ENCODE assay signal across 13 cellular contexts in genomic region chr14:53608369-53608768, GRCh38.
DNase-seq lines count a peak whose midpoint lies in the region; ATAC-seq and TF ChIP-seq lines count a peak whose summit lies in the region.
"Had no signal": no experiment of that assay in that cellular context is flagged by ENCODE, and none has a peak within 500 bp of the region (broad histone marks: within the 10 kb centered on the region; RNA-seq: fewer than 3 reads in every experiment).

No MANE protein-coding gene starts in this region.

- H3K4me1 ChIP-seq in left ventricle myocardium inferior = no peaks in the 10 kb centered on the region

- in situ Hi-C loops in Caki2 (cut with HindIII; ENCODE audit: low pct_unique_long_range_greater_than_20kb, low sequenced_read_pairs) = no loop called here

- H3K36me3 ChIP-seq in left ventricle myocardium inferior = no peaks in the 10 kb centered on the region
- H3K36me3 ChIP-seq: spleen had no signal

- H3K9me3 ChIP-seq in left ventricle myocardium inferior (replicated peaks) = no peaks in the 10 kb centered on the region
- H3K9me3 ChIP-seq: spleen had no signal

- H3K4me3 ChIP-seq in left ventricle myocardium inferior = no peak overlapping the region
- H3K4me3 ChIP-seq: spleen had no signal

- DNase-seq in Caki2 (ENCODE audit: low read depth) (peak; percentile 62), epithelial cell of prostate (ENCODE audit: low read depth, low spot score) (peak; percentile 86), left ventricle myocardium inferior (no peak)
- no peak for DNase-seq in activated CD8-positive, alpha-beta memory T cell treated with anti-CD3 and anti-CD28 coated beads for 24 hours
- DNase-seq in activated naive CD4-positive, alpha-beta T cell treated with Interleukin-2 at 50 U/mL for 16 hours = no peak
- DNase-seq: cortex of kidney, GDM1, SHP77 treated with DMSO at 0.1 percent for 48 hours, spleen had no signal

- H3K27me3 ChIP-seq in left ventricle myocardium inferior (ENCODE audit: low read depth) = peaks cover under 1% of the 10 kb centered on the region
- H3K27me3 ChIP-seq: spleen had no signal

- intact Hi-C loops in left ventricle myocardium inferior (cut with micrococcal nuclease) = no loop called here

- peak; percentile 42 for ATAC-seq in GM21723 (IDR thresholded peaks at IDR 0.05; ENCODE audit: unreplicated experiment)
- peak; percentile 36 for ATAC-seq in HG03457 (IDR thresholded peaks at IDR 0.05; ENCODE audit: unreplicated experiment)
- ATAC-seq in HG02970 (IDR thresholded peaks at IDR 0.05; ENCODE audit: low FRiP score, unreplicated experiment) = no peak
- ATAC-seq: activated naive CD4-positive, alpha-beta T cell treated with anti-CD3 and anti-CD28 coated beads, Interleukin-2, amount 50 U/mL, for 72 hours had no signal

- no peak for TF ChIP-seq CTCF in left ventricle myocardium inferior (IDR thresholded peaks at IDR 0.05; ENCODE audit: borderline replicate concordance)

- peak overlapping the region; percentile 52 for H3K27ac ChIP-seq in epithelial cell of prostate
- H3K27ac ChIP-seq in left ventricle myocardium inferior (replicated peaks) = no peak overlapping the region
- H3K27ac ChIP-seq: spleen had no signal

Comparison
In these comparisons a context has a peak if more than half of its experiments do, and no peak if none do; other contexts are left out.
1. DNase-seq: peak in Caki2 (single experiment) and epithelial cell of prostate (single experiment); none in left ventricle myocardium inferior (single experiment), activated CD8-positive, alpha-beta memory T cell treated with anti-CD3 and anti-CD28 coated beads for 24 hours (single experiment) and activated naive CD4-positive, alpha-beta T cell treated with Interleukin-2 at 50 U/mL for 16 hours (single experiment).